8 cellular contexts compared by ENCODE assay signal in genomic region chr4:181301735-181302380, GRCh38.
A peak's percentile ranks its signal among the peaks of the same experiment; 100 is the strongest.
DNase-seq lines count a peak whose midpoint lies in the region; TF ChIP-seq lines count a peak whose summit lies in the region.

No MANE protein-coding gene starts in this region.

- DNase-seq in activated CD4-positive, alpha-beta T cell treated with anti-CD3 and anti-CD28 coated beads for 48 hours: peak; percentile 28
- no peak for DNase-seq in activated CD4-positive, alpha-beta T cell treated with anti-CD3 and anti-CD28 coated beads for 4 hours
- DNase-seq in H4 (ENCODE audit: low spot score) (peak; percentile 65), NAMALWA (ENCODE audit: low spot score) (peak; percentile 81), kidney epithelial cell (ENCODE audit: low read depth) (no peak), spleen (no peak), dermis blood vessel endothelial cell (no peak)

- intact Hi-C loops in spleen (cut with DNase I; ENCODE audit: low total_unique reads): no loop called here

- H3K27ac ChIP-seq in VCaP (peak overlapping the region; percentile 28; the same call in 1 of the 2 replicates), spleen (no peak overlapping the region)

- WGBS in spleen, 5 donors: 44 to 57% (median 48%) methylated on average over 6 to 7 of the region's 7 CpGs

- no peaks in the 10 kb centered on the region for H3K4me1 ChIP-seq in spleen

- H3K36me3 ChIP-seq in kidney epithelial cell (ENCODE audit: control insufficient read depth, insufficient read depth, low read length) (no peaks in the 10 kb centered on the region), spleen (no peaks in the 10 kb centered on the region)

- no peaks in the 10 kb centered on the region for H3K9me3 ChIP-seq in spleen

- TF ChIP-seq POLR2A in spleen (IDR thresholded peaks at IDR 0.05): no peak

- no peaks in the 10 kb centered on the region for H3K27me3 ChIP-seq in kidney epithelial cell (ENCODE audit: control insufficient read depth, insufficient read depth, low read length)
- no peaks in the 10 kb centered on the region for H3K27me3 ChIP-seq in spleen (replicated peaks in 1 of 7)

- H3K4me3 ChIP-seq in kidney epithelial cell (ENCODE audit: low read depth, low read length) (no peak overlapping the region), spleen (no peak overlapping the region)

- TF ChIP-seq CTCF in VCaP (conservative IDR thresholded peaks at IDR 0.05) (peak; percentile 94), kidney epithelial cell (IDR thresholded peaks at IDR 0.05; ENCODE audit: insufficient read depth, low read length, poor library complexity, severe bottlenecking) (peak; percentile 61), spleen (IDR thresholded peaks at IDR 0.05 in 8 of 11, conservative IDR thresholded peaks at IDR 0.05 in 3 of 11) (peak in 4 of 11 experiments; percentile 29 to 39 (median 35))

Comparison
In these comparisons a context has a peak if more than half of its experiments do, and no peak if none do; other contexts are left out.
1. DNase-seq: peak in activated CD4-positive, alpha-beta T cell treated with anti-CD3 and anti-CD28 coated beads for 48 hours (single experiment), H4 (single experiment) and NAMALWA (single experiment); none in activated CD4-positive, alpha-beta T cell treated with anti-CD3 and anti-CD28 coated beads for 4 hours (0 of 2), kidney epithelial cell (single experiment), spleen (single experiment) and dermis blood vessel endothelial cell (single experiment).